Comparison of ENCODE assay signal across 12 cellular contexts in genomic region chr16:2016407-2016922, GRCh38. TPM values are rescaled to one million over a fixed set of nuclear protein-coding genes. Genes with fewer than 3 reads are reported as not detected.
DNase-seq lines count a peak whose midpoint lies in the region; ATAC-seq and TF ChIP-seq lines count a peak whose summit lies in the region.
"Had no signal": no experiment of that assay in that cellular context is flagged by ENCODE, and none has a peak within 500 bp of the region (broad histone marks: within the 10 kb centered on the region; RNA-seq: fewer than 3 reads in every experiment).

No MANE protein-coding gene starts in this region.

- intact Hi-C loops in PC-9 (cut with micrococcal nuclease; ENCODE audit: unreplicated experiment) (no loop called here), upper lobe of right lung (cut with DNase I) (no loop called here)

- TF ChIP-seq CTCF in PC-9 (conservative IDR thresholded peaks at IDR 0.05): peak; percentile 60; the same call in 1 of the 2 replicates
- peak; percentile 41 for TF ChIP-seq CTCF in fibroblast of pulmonary artery (IDR thresholded peaks at IDR 0.05; ENCODE audit: low read length, missing control alignments)
- TF ChIP-seq CTCF in upper lobe of right lung (IDR thresholded peaks at IDR 0.05): peak; percentile 35

- no TSS peak for BruUV-seq in PC-9 (replicated peaks; lab: Mats Ljungman, UMichigan)

- peaks cover 16% of the 10 kb centered on the region for H3F3A ChIP-seq in PC-9 (ENCODE audit: insufficient read depth, low read depth)

- ATAC-seq in stimulated activated naive CD8-positive, alpha-beta T cell treated with anti-CD3 and anti-CD28 coated beads, Interleukin-15, Interleukin-2, amounts not matched to agents 100 U/mL and 50 U/mL, for 24 hours: no peak
- ATAC-seq in stimulated activated naive CD8-positive, alpha-beta T cell treated with anti-CD3 and anti-CD28 coated beads, Interleukin-15, amount 100 ng/mL, for 72 hours: no peak
- ATAC-seq in upper lobe of right lung (no peak), HG02798 (IDR thresholded peaks at IDR 0.05; ENCODE audit: poor library complexity, unreplicated experiment) (no peak), HG02763 (IDR thresholded peaks at IDR 0.05; ENCODE audit: unreplicated experiment) (no peak)
- ATAC-seq: activated naive CD8-positive, alpha-beta T cell treated with anti-CD3 and anti-CD28 coated beads, Interleukin-2, amount 50 U/mL, for 24 hours had no signal

- no peaks in the 10 kb centered on the region for H3K9me3 Mint-ChIP-seq in stimulated activated naive CD8-positive, alpha-beta T cell treated with anti-CD3 and anti-CD28 coated beads, Interleukin-15, amount 100 ng/mL, for 72 hours
- H3K9me3 Mint-ChIP-seq: activated naive CD8-positive, alpha-beta T cell treated with anti-CD3 and anti-CD28 coated beads, Interleukin-2, amount 50 U/mL, for 24 hours had no signal

- H3K4me1 ChIP-seq in PC-9 (replicated peaks; ENCODE audit: insufficient read depth) (peaks cover 21% of the 10 kb centered on the region), upper lobe of right lung (peaks cover 9% of the 10 kb centered on the region)

- H3K4me3 Mint-ChIP-seq in stimulated activated naive CD8-positive, alpha-beta T cell treated with anti-CD3 and anti-CD28 coated beads, Interleukin-15, amount 100 ng/mL, for 72 hours: no peak overlapping the region
- H3K4me3 Mint-ChIP-seq: activated naive CD8-positive, alpha-beta T cell treated with anti-CD3 and anti-CD28 coated beads, Interleukin-2, amount 50 U/mL, for 24 hours had no signal

- H3K36me3 ChIP-seq in PC-9 (ENCODE audit: low read depth) (no peaks in the 10 kb centered on the region), upper lobe of right lung (no peaks in the 10 kb centered on the region)

- H3K4me3 ChIP-seq in PC-9 (no peak overlapping the region), fibroblast of pulmonary artery (replicated peaks; ENCODE audit: low read depth, low read length) (no peak overlapping the region), upper lobe of right lung (no peak overlapping the region)

- CTCF ChIA-PET in PC-9 (lab: Charles Lee): interaction anchor here (0.7 to 0.9 kb wide), 2 partner anchors 9 to 66 kb away, joined by 5 read pairs; no protein-coding TSS in a partner anchor

- POLR2A ChIA-PET in PC-9 (lab: Charles Lee; ENCODE audit: unreplicated experiment): no interaction called here

- 0 out of 2 replicates have a peak overlapping the region, but pooled peaks have one; percentile 86 for H3K27ac ChIP-seq in PC-9
- no peak overlapping the region for H3K27ac ChIP-seq in upper lobe of right lung

- no peaks in the 10 kb centered on the region for H3K79me2 ChIP-seq in PC-9 (ENCODE audit: low read depth)

- H3K27ac Mint-ChIP-seq in stimulated activated naive CD8-positive, alpha-beta T cell treated with anti-CD3 and anti-CD28 coated beads, Interleukin-15, amount 100 ng/mL, for 72 hours: peak overlapping the region in 1 of 2 donors; percentile 48
- H3K27ac Mint-ChIP-seq: activated naive CD8-positive, alpha-beta T cell treated with anti-CD3 and anti-CD28 coated beads, Interleukin-2, amount 50 U/mL, for 24 hours had no signal

- H3K4me1 Mint-ChIP-seq in stimulated activated naive CD8-positive, alpha-beta T cell treated with anti-CD3 and anti-CD28 coated beads, Interleukin-15, amount 100 ng/mL, for 72 hours: peaks cover 17% of the 10 kb centered on the region

- no peak overlapping the region for H2AFZ ChIP-seq in PC-9

- peak; percentile 52 for DNase-seq in stimulated activated naive CD8-positive, alpha-beta T cell treated with anti-CD3 and anti-CD28 coated beads, Interleukin-15, Interleukin-2, amounts not matched to agents 100 U/mL and 50 U/mL, for 24 hours
- no peak for DNase-seq in stimulated activated naive CD8-positive, alpha-beta T cell treated with anti-CD3 and anti-CD28 coated beads, Interleukin-15, amount 100 ng/mL, for 72 hours
- DNase-seq in PC-9 (no peak), fibroblast of pulmonary artery (ENCODE audit: low read depth) (no peak), upper lobe of right lung (no peak)
- no peak for DNase-seq in activated CD8-positive, alpha-beta memory T cell treated with anti-CD3 and anti-CD28 coated beads, Interleukin-2, amount 50 U/mL, for 4 hours
- DNase-seq: activated naive CD8-positive, alpha-beta T cell treated with anti-CD3 and anti-CD28 coated beads, Interleukin-2, amount 50 U/mL, for 24 hours; hippocampal formation; Kasumi-1 had no signal

- no peaks in the 10 kb centered on the region for H3K27me3 ChIP-seq in PC-9 (ENCODE audit: insufficient read depth, low read depth)
- H3K27me3 ChIP-seq in upper lobe of right lung: peaks cover 34% of the 10 kb centered on the region

- H4K20me1 ChIP-seq in PC-9 (ENCODE audit: insufficient read depth): no peaks in the 10 kb centered on the region

- H3K27me3 Mint-ChIP-seq in stimulated activated naive CD8-positive, alpha-beta T cell treated with anti-CD3 and anti-CD28 coated beads, Interleukin-15, amount 100 ng/mL, for 72 hours: peaks cover 38% of the 10 kb centered on the region

- H3K9me3 ChIP-seq in PC-9 (ENCODE audit: insufficient read depth, low read depth): no peaks in the 10 kb centered on the region
- no peaks in the 10 kb centered on the region for H3K9me3 ChIP-seq in upper lobe of right lung

- H3K9me2 ChIP-seq in PC-9 (ENCODE audit: insufficient read depth): no peaks in the 10 kb centered on the region

- H3K4me2 ChIP-seq in PC-9: no peak overlapping the region; the same call in 1 of the 2 replicates

RNA-seq across cellular contexts. Expression of gene NPW, which starts 3.1 kb away (rescaled TPM):
- total RNA-seq in PC-9 (2021) (4.0 and 8.1 TPM in 2 replicates), upper lobe of right lung (not detected)
- total RNA-seq: posterior vena cava had no signal

RNA-seq across cellular contexts. Expression of gene ZNF598, which starts 6.8 kb away (rescaled TPM):
- 68.4 and 72.5 TPM in 2 replicates for total RNA-seq in PC-9 (2021)
- 38.2 TPM for total RNA-seq in upper lobe of right lung

RNA-seq across cellular contexts. Expression of gene NHERF2, which starts 10.2 kb away (rescaled TPM):
- total RNA-seq in PC-9 (2021) (104 and 144 TPM in 2 replicates), upper lobe of right lung (363 TPM)

RNA-seq across cellular contexts. Expression of gene SYNGR3, which starts 26.7 kb away (rescaled TPM):
- total RNA-seq in PC-9 (2021): 4.3 and 4.5 TPM in 2 replicates
- total RNA-seq in upper lobe of right lung: 0.61 TPM

RNA-seq across cellular contexts. Expression of gene NTHL1, which starts 31.2 kb away (rescaled TPM):
- total RNA-seq in PC-9 (2021) (47.3 and 66.6 TPM in 2 replicates), upper lobe of right lung (26.4 TPM)
